In the genomic region with DNA sequence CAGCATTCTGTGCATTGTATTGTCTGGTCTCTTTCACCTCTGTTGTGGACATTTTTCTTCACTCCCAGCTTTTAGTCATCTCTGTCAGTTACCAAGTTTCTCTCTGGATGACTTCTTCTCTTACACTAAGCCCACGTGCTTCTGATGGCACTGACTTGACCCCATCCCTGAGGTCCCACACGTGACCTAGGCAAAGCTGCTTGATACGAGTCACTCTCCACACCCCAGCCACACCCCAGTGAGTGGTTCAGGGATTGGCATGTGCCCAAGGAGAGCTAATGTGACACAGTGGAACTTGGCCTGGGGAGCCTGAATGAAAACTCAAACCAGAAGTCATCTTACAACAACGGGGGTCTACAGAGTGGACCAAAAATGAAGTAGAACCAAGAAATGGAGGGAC, we compare ENCODE assay signal across 30 cellular contexts. TPM values are rescaled to one million over a fixed set of nuclear protein-coding genes. Genes with fewer than 3 reads are reported as not detected.
DNase-seq lines count a peak whose midpoint lies in the region; ATAC-seq and TF ChIP-seq lines count a peak whose summit lies in the region.
"Had no signal": no experiment of that assay in that cellular context is flagged by ENCODE, and none has a peak within 500 bp of the region (broad histone marks: within the 10 kb centered on the region; RNA-seq: fewer than 3 reads in every experiment).

No MANE protein-coding gene starts in this region.

- TF ChIP-seq POLR2A in breast epithelium (IDR thresholded peaks at IDR 0.05) = no peak

- H3K27ac ChIP-seq in breast epithelium = no peak overlapping the region
- no peak overlapping the region for H3K27ac ChIP-seq in RWPE1
- no peak overlapping the region for H3K27ac ChIP-seq in colonic mucosa
- H3K27ac ChIP-seq in CD4-positive, alpha-beta T cell (ENCODE audit: low read depth, low read length) = no peak overlapping the region
- H3K27ac ChIP-seq: brain microvascular endothelial cell, HL-60, skin epidermis had no signal

- no peak for TF ChIP-seq CTCF in MCF 10A (IDR thresholded peaks at IDR 0.05; ENCODE audit: unreplicated experiment)
- no peak for TF ChIP-seq CTCF in breast epithelium (IDR thresholded peaks at IDR 0.05)
- no peak for TF ChIP-seq CTCF in RWPE1 (conservative IDR thresholded peaks at IDR 0.05; ENCODE audit: low read depth)
- TF ChIP-seq CTCF in colonic mucosa (IDR thresholded peaks at IDR 0.05) = no peak
- no peak for TF ChIP-seq CTCF in CD4-positive, alpha-beta T cell (IDR thresholded peaks at IDR 0.05)

- no peak overlapping the region for H3K9ac ChIP-seq in colonic mucosa (ENCODE audit: low read depth in 2 of 2, low read length in 2 of 2)
- H3K9ac ChIP-seq: SK-N-SH had no signal

- no TSS peak for BruUV-seq in MCF 10A (replicated peaks; lab: Mats Ljungman, UMichigan)

- ATAC-seq in esophagus mucosa (peak; percentile 92), HG02642 (IDR thresholded peaks at IDR 0.05; ENCODE audit: poor library complexity, unreplicated experiment) (no peak)
- no peak for ATAC-seq in CD4-positive, alpha-beta T cell (ENCODE audit: poor library complexity)
- ATAC-seq: HepG2, left lobe of liver had no signal

- H3K27ac Mint-ChIP-seq in MCF 10A (ENCODE audit: low read depth, unreplicated experiment) = no peak overlapping the region
- H3K27ac Mint-ChIP-seq in CD4-positive, alpha-beta T cell = no peak overlapping the region
- H3K27ac Mint-ChIP-seq: activated CD4-positive, alpha-beta memory T cell treated with anti-CD3 and anti-CD28 coated beads, Interleukin-2, amount 10 ng/mL, durations not matched to agents 7 days and 5 days; CD4-positive, CD25-positive, alpha-beta regulatory T cell; memory B cell; T-helper 1 cell treated with Interleukin-12 subunit alpha and Interleukin-12 subunit beta and Interleukin-4 antibody, amounts not matched to agents 30 μg/mL and 1 μg/mL, for 36 hours had no signal

- H3K9me3 ChIP-seq in breast epithelium (no peaks in the 10 kb centered on the region), colonic mucosa (no peaks in the 10 kb centered on the region)
- H3K9me3 ChIP-seq in CD4-positive, alpha-beta T cell (ENCODE audit: control insufficient read depth, low read length) = no peaks in the 10 kb centered on the region
- H3K9me3 ChIP-seq: SK-N-SH had no signal

- CTCF ChIA-PET in MCF 10A (lab: Yijun Ruan, JAX) (interaction anchor here (0.6 kb wide), 1 partner anchor 33 kb away, joined by 3 read pairs; no protein-coding TSS in a partner anchor), RWPE1 (lab: Yijun Ruan, JAX) (interaction anchor here (0.7 kb wide), 1 partner anchor 22 kb away, joined by 3 read pairs; no protein-coding TSS in a partner anchor), HEK293T (lab: Yijun Ruan, JAX) (no interaction called here)
- CTCF ChIA-PET in CD4-positive, alpha-beta T cell (lab: Charles Lee) = no interaction called here

- no peaks in the 10 kb centered on the region for H3K9me3 Mint-ChIP-seq in MCF 10A (ENCODE audit: unreplicated experiment)
- no peaks in the 10 kb centered on the region for H3K9me3 Mint-ChIP-seq in CD4-positive, alpha-beta T cell
- H3K9me3 Mint-ChIP-seq: activated CD4-positive, alpha-beta memory T cell treated with anti-CD3 and anti-CD28 coated beads, Interleukin-2, amount 10 ng/mL, durations not matched to agents 7 days and 5 days; CD4-positive, CD25-positive, alpha-beta regulatory T cell; memory B cell; T-helper 1 cell treated with Interleukin-12 subunit alpha and Interleukin-12 subunit beta and Interleukin-4 antibody, amounts not matched to agents 30 μg/mL and 1 μg/mL, for 36 hours had no signal

- POLR2A ChIA-PET in MCF 10A (lab: Yijun Ruan, JAX) = no interaction called here
- POLR2A ChIA-PET in RWPE1 (lab: Yijun Ruan, JAX; ENCODE audit: low non-redundant PET) = no interaction called here
- POLR2A ChIA-PET in HEK293T (lab: Yijun Ruan, JAX) = no interaction called here
- POLR2A ChIA-PET in CD4-positive, alpha-beta T cell (lab: Charles Lee) = no interaction called here

- peaks cover 10% of the 10 kb centered on the region for H3K4me1 Mint-ChIP-seq in MCF 10A (ENCODE audit: insufficient read depth, unreplicated experiment)
- H3K4me1 Mint-ChIP-seq in CD4-positive, alpha-beta T cell (ENCODE audit: low read depth) = no peaks in the 10 kb centered on the region
- H3K4me1 Mint-ChIP-seq: activated CD4-positive, alpha-beta memory T cell treated with anti-CD3 and anti-CD28 coated beads, Interleukin-2, amount 10 ng/mL, durations not matched to agents 7 days and 5 days; CD4-positive, CD25-positive, alpha-beta regulatory T cell; memory B cell had no signal

- H3K4me1 ChIP-seq in breast epithelium (no peaks in the 10 kb centered on the region), colonic mucosa (no peaks in the 10 kb centered on the region)

- H3K4me3 ChIP-seq in breast epithelium (no peak overlapping the region), colonic mucosa (no peak overlapping the region)
- H3K4me3 ChIP-seq: skin epidermis had no signal

- H3K27me3 ChIP-seq in breast epithelium (no peaks in the 10 kb centered on the region), colonic mucosa (no peaks in the 10 kb centered on the region)
- H3K27me3 ChIP-seq in CD4-positive, alpha-beta T cell (ENCODE audit: control insufficient read depth, insufficient read depth, low read length) = no peaks in the 10 kb centered on the region
- H3K27me3 ChIP-seq: brain microvascular endothelial cell had no signal

- H3K36me3 Mint-ChIP-seq in MCF 10A (ENCODE audit: insufficient read depth, unreplicated experiment) = no peaks in the 10 kb centered on the region
- H3K36me3 Mint-ChIP-seq in CD4-positive, alpha-beta T cell (ENCODE audit: low read depth) = no peaks in the 10 kb centered on the region
- H3K36me3 Mint-ChIP-seq: CD4-positive, CD25-positive, alpha-beta regulatory T cell; memory B cell had no signal

- peak; percentile 59 for DNase-seq in MCF 10A (ENCODE audit: unreplicated experiment)
- no peak for DNase-seq in breast epithelium (ENCODE audit: low spot score in 2 of 2)
- peak; percentile 60 for DNase-seq in RWPE1 (ENCODE audit: low spot score)
- DNase-seq in HEK293T (ENCODE audit: extremely low spot score) = no peak
- no peak for DNase-seq in colonic mucosa
- no peak for DNase-seq in CD4-positive, alpha-beta T cell
- DNase-seq: activated CD4-positive, alpha-beta memory T cell treated with anti-CD3 and anti-CD28 coated beads, Interleukin-2, amount 10 ng/mL, durations not matched to agents 7 days and 5 days; activated CD8-positive, alpha-beta memory T cell treated with anti-CD3 and anti-CD28 coated beads, Interleukin-2, amount 50 U/mL, for 48 hours; activated naive CD4-positive, alpha-beta T cell treated with anti-CD3 and anti-CD28 coated beads, Interleukin-2, amount 50 U/mL, for 16 hours; AML-193; brain microvascular endothelial cell; CD4-positive, CD25-positive, alpha-beta regulatory T cell; Karpas-422; NCI-H1092; NCI-H1694; NCI-H748 treated with DMSO at 0.1 percent for 48 hours; SK-N-SH; stimulated activated naive CD4-positive, alpha-beta T cell treated with Interleukin-2 at 50 U/mL for 16 hours had no signal

- no peaks in the 10 kb centered on the region for H3K36me3 ChIP-seq in breast epithelium
- no peaks in the 10 kb centered on the region for H3K36me3 ChIP-seq in colonic mucosa
- H3K36me3 ChIP-seq: brain microvascular endothelial cell had no signal

- intact Hi-C loops in MCF 10A (cut with micrococcal nuclease) (no loop called here), breast epithelium (cut with DNase I; ENCODE audit: low total_unique reads) (no loop called here), colonic mucosa (cut with DNase I) (no loop called here)
- intact Hi-C loops in CD4-positive, alpha-beta T cell (cut with DNase I, micrococcal nuclease) = no loop called here

- peaks cover 44% of the 10 kb centered on the region for H3K27me3 Mint-ChIP-seq in MCF 10A (ENCODE audit: insufficient read depth, unreplicated experiment)
- peaks cover 11% of the 10 kb centered on the region for H3K27me3 Mint-ChIP-seq in CD4-positive, alpha-beta T cell
- H3K27me3 Mint-ChIP-seq: CD4-positive, CD25-positive, alpha-beta regulatory T cell had no signal

- no peak overlapping the region for H3K4me3 Mint-ChIP-seq in MCF 10A (ENCODE audit: unreplicated experiment)
- H3K4me3 Mint-ChIP-seq in CD4-positive, alpha-beta T cell = no peak overlapping the region
- H3K4me3 Mint-ChIP-seq: activated CD4-positive, alpha-beta memory T cell treated with anti-CD3 and anti-CD28 coated beads, Interleukin-2, amount 10 ng/mL, durations not matched to agents 7 days and 5 days; CD4-positive, CD25-positive, alpha-beta regulatory T cell; memory B cell; T-helper 1 cell treated with Interleukin-12 subunit alpha and Interleukin-12 subunit beta and Interleukin-4 antibody, amounts not matched to agents 30 μg/mL and 1 μg/mL, for 36 hours had no signal

TF ChIP-seq in HEK293T, 16 proteins besides CTCF, POLR2A, EP300 and RAD21:
- TF ChIP-seq ELF4 (IDR thresholded peaks at IDR 0.05) (no peak), SUZ12 (IDR thresholded peaks at IDR 0.05) (no peak), L3MBTL2 (conservative IDR thresholded peaks at IDR 0.05) (no peak), FOXA1 (IDR thresholded peaks at IDR 0.05) (no peak), FOXM1 (IDR thresholded peaks at IDR 0.05; ENCODE audit: borderline replicate concordance) (no peak), BHLHE40 (IDR thresholded peaks at IDR 0.05; ENCODE audit: borderline replicate concordance) (no peak), CTBP1 (IDR thresholded peaks at IDR 0.05; ENCODE audit: borderline replicate concordance) (no peak)

RNA-seq across cellular contexts. Expression of a gene that starts 32.2 kb away (rescaled TPM):
- total RNA-seq in MCF 10A (2022) = not detected in 2 replicates
- not detected for total RNA-seq in breast epithelium
- total RNA-seq in esophagus mucosa = not detected
- not detected for total RNA-seq in colonic mucosa
- not detected for total RNA-seq in CD4-positive, alpha-beta T cell
- total RNA-seq: activated CD4-positive, alpha-beta memory T cell treated with anti-CD3 and anti-CD28 coated beads, Interleukin-2, amount 10 ng/mL, durations not matched to agents 7 days and 5 days; CD4-positive, CD25-positive, alpha-beta regulatory T cell; endothelial cell of umbilical vein; H1; HepG2; left lobe of liver; osteocyte; temporal lobe had no signal

Comparison
In these comparisons a context has a peak if more than half of its experiments do, and no peak if none do; other contexts are left out.
1. DNase-seq: peak in MCF 10A (single experiment) and RWPE1 (single experiment); none in breast epithelium (0 of 2), HEK293T (single experiment), colonic mucosa (single experiment) and CD4-positive, alpha-beta T cell (0 of 10).
2. CTCF ChIA-PET loops: an anchor here in MCF 10A (0.6 kb wide) and RWPE1 (0.7 kb wide); none called in HEK293T and CD4-positive, alpha-beta T cell.